ENCODE assay signal across 24 cellular contexts in the genomic region with DNA sequence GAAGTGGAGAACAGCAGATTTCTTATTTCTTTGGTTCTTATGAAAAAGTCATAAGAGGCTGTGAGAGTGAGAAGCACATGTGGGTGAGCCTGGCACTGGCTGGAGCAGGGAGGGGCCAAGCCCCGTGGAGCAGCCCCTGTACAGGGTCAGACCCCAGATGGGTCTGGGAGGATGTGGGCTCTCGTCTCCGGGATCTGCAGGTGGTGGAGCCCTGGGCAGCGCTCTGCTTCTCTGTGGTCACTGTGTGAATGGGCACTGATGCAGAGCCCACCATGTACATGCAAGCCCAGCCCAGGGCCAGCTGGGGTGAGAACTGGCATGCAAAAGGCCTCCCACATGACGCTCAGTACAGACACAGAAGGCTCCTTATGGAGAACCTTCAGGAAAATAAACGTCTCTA.
DNase-seq lines count a peak whose midpoint lies in the region; ATAC-seq and TF ChIP-seq lines count a peak whose summit lies in the region.
"Had no signal": no experiment of that assay in that cellular context is flagged by ENCODE, and none has a peak within 500 bp of the region (broad histone marks: within the 10 kb centered on the region; RNA-seq: fewer than 3 reads in every experiment).

No MANE protein-coding gene starts in this region.

- H3K27me3 ChIP-seq in neural progenitor cell (no peaks in the 10 kb centered on the region), neuronal stem cell (ENCODE audit: control insufficient read depth in 3 of 3, insufficient read depth in 3 of 3, low read depth in 1 of 3, low read length in 3 of 3) (no peaks in the 10 kb centered on the region), PC-9 (ENCODE audit: insufficient read depth, low read depth) (no peaks in the 10 kb centered on the region), testis (no peaks in the 10 kb centered on the region)
- H3K27me3 ChIP-seq: BE2C, BLaER1 had no signal

- DNase-seq in neural progenitor cell (ENCODE audit: low spot score) (no peak), neuronal stem cell (ENCODE audit: low spot score) (no peak), substantia nigra (lab: John Stamatoyannopoulos, UW) (no peak), left colon (no peak), PC-9 (no peak), testis (no peak)
- DNase-seq: 8988T; ACHN; BE2C; C1 segment of cervical spinal cord; CD4-positive, alpha-beta memory T cell; CD4-positive, CD25-positive, alpha-beta regulatory T cell; CD8-positive, alpha-beta memory T cell; COR-L47; DMS 273 treated with DMSO at 0.1 percent for 48 hours; DMS153; DMS53; DMS79; DND-41; EL; GDM1 had no signal

- WGBS in neuronal stem cell (ENCODE audit: extremely low coverage in 2 of 2, insufficient read length in 2 of 2, insufficient replicate concordance in 1 of 2), 2 donors, result no CpG with 5 or more reads among the region's 6 CpGs
- WGBS in testis, 2 donors, result 89 to 93% methylated on average over 6 of the region's 6 CpGs

- H3K27ac ChIP-seq in neural progenitor cell, result no peak overlapping the region
- H3K27ac ChIP-seq in neuronal stem cell (replicated peaks; ENCODE audit: low read length), result no peak overlapping the region
- peak overlapping the region; percentile 35 for H3K27ac ChIP-seq in substantia nigra (ENCODE audit: low read depth, low read length, poor library complexity, severe bottlenecking)
- no peak overlapping the region for H3K27ac ChIP-seq in PC-9
- H3K27ac ChIP-seq in testis, result no peak overlapping the region
- H3K27ac ChIP-seq: BLaER1 had no signal

- peak overlapping the region; percentile 15 for H3K27ac Mint-ChIP-seq in neural progenitor cell
- H3K27ac Mint-ChIP-seq: CD14-positive monocyte; CD4-positive, alpha-beta memory T cell had no signal

- POLR2A ChIA-PET in PC-9 (lab: Charles Lee; ENCODE audit: unreplicated experiment), result no interaction called here

- no peak for TF ChIP-seq CTCF in neural progenitor cell (IDR thresholded peaks at IDR 0.05)
- no peak for TF ChIP-seq CTCF in PC-9 (conservative IDR thresholded peaks at IDR 0.05)
- TF ChIP-seq CTCF in testis (IDR thresholded peaks at IDR 0.05), result no peak

- H4K20me1 ChIP-seq in neural progenitor cell (ENCODE audit: low read depth) (no peaks in the 10 kb centered on the region), PC-9 (ENCODE audit: insufficient read depth) (no peaks in the 10 kb centered on the region)
- H4K20me1 ChIP-seq: BLaER1 had no signal

- no peak overlapping the region for H3K14ac ChIP-seq in neuronal stem cell (ENCODE audit: low read length)

- no peaks in the 10 kb centered on the region for H3K79me2 ChIP-seq in neural progenitor cell (ENCODE audit: low read depth)
- H3K79me2 ChIP-seq in PC-9 (ENCODE audit: low read depth), result no peaks in the 10 kb centered on the region

- no peak overlapping the region for H3K4me3 ChIP-seq in neural progenitor cell
- H3K4me3 ChIP-seq in neuronal stem cell (ENCODE audit: low read length in 2 of 2), result no peak overlapping the region
- H3K4me3 ChIP-seq in PC-9, result no peak overlapping the region
- no peak overlapping the region for H3K4me3 ChIP-seq in testis
- H3K4me3 ChIP-seq: BLaER1, GM12878 had no signal

- no peak overlapping the region for H2AFZ ChIP-seq in neural progenitor cell (replicated peaks)
- no peak overlapping the region for H2AFZ ChIP-seq in neuronal stem cell (ENCODE audit: low read length)
- H2AFZ ChIP-seq in PC-9, result no peak overlapping the region

- no peak overlapping the region for H3K18ac ChIP-seq in neuronal stem cell (ENCODE audit: low read length)

- CTCF ChIA-PET in PC-9 (lab: Charles Lee), result no interaction called here

- peaks cover 14% of the 10 kb centered on the region for H3K27me3 Mint-ChIP-seq in neural progenitor cell (ENCODE audit: insufficient read depth, low read depth)
- H3K27me3 Mint-ChIP-seq: CD4-positive, alpha-beta memory T cell; CD4-positive, CD25-positive, alpha-beta regulatory T cell; CD8-positive, alpha-beta memory T cell had no signal

- H4K91ac ChIP-seq in neuronal stem cell (ENCODE audit: low read depth, low read length, poor library complexity), result no peak overlapping the region

- H4K8ac ChIP-seq in neuronal stem cell (ENCODE audit: low read depth, low read length), result no peak overlapping the region

- intact Hi-C loops in left colon (cut with DNase I, micrococcal nuclease) (no loop called here), PC-9 (cut with micrococcal nuclease; ENCODE audit: unreplicated experiment) (no loop called here), testis (cut with DNase I; ENCODE audit: low total_unique reads) (no loop called here)

- H3K36me3 ChIP-seq in neural progenitor cell, result no peaks in the 10 kb centered on the region
- peaks cover 0 to 2% of the 10 kb centered on the region in 2 donors for H3K36me3 ChIP-seq in neuronal stem cell (replicated peaks in 1 of 2; ENCODE audit: control insufficient read depth in 2 of 2, insufficient read depth in 2 of 2, low read length in 2 of 2)
- no peaks in the 10 kb centered on the region for H3K36me3 ChIP-seq in PC-9 (ENCODE audit: low read depth)
- H3K36me3 ChIP-seq in testis (ENCODE audit: low read depth, missing control alignments), result no peaks in the 10 kb centered on the region
- H3K36me3 ChIP-seq: BE2C, BLaER1 had no signal

- no peak overlapping the region for H3K23ac ChIP-seq in neuronal stem cell (ENCODE audit: low read depth, low read length, poor library complexity)

- peak overlapping the region; percentile 20 for H2BK15ac ChIP-seq in neuronal stem cell (ENCODE audit: low read length)

- H3K9me3 ChIP-seq in neural progenitor cell (ENCODE audit: low read depth) (no peaks in the 10 kb centered on the region), neuronal stem cell (replicated peaks in 1 of 2; ENCODE audit: control insufficient read depth in 2 of 2, insufficient read depth in 1 of 2, low read depth in 1 of 2, low read length in 2 of 2) (no peaks in the 10 kb centered on the region), PC-9 (ENCODE audit: insufficient read depth, low read depth) (no peaks in the 10 kb centered on the region), testis (no peaks in the 10 kb centered on the region)
- H3K9me3 ChIP-seq: BE2C, BLaER1 had no signal

- no peak for ATAC-seq in left colon
- ATAC-seq: GM12878 had no signal

- no peak overlapping the region for H3K4me3 Mint-ChIP-seq in neural progenitor cell
- H3K4me3 Mint-ChIP-seq: CD14-positive monocyte; CD4-positive, alpha-beta memory T cell; CD4-positive, CD25-positive, alpha-beta regulatory T cell; CD8-positive, alpha-beta memory T cell had no signal

- no peak overlapping the region for H3K4ac ChIP-seq in neuronal stem cell (ENCODE audit: low read length)

- H2BK120ac ChIP-seq in neuronal stem cell (ENCODE audit: low read depth, low read length), result no peak overlapping the region

- H3K9me2 ChIP-seq in PC-9 (ENCODE audit: insufficient read depth), result no peaks in the 10 kb centered on the region

- H3K36me3 Mint-ChIP-seq in neural progenitor cell, result peaks cover 16% of the 10 kb centered on the region
- H3K36me3 Mint-ChIP-seq: CD14-positive monocyte had no signal

- no peak overlapping the region for H3K9ac ChIP-seq in neural progenitor cell
- H3K9ac ChIP-seq in neuronal stem cell (ENCODE audit: low read depth, low read length, poor library complexity), result no peak overlapping the region
- H3K9ac ChIP-seq: BLaER1 had no signal

- TF ChIP-seq POLR2A in testis (IDR thresholded peaks at IDR 0.05), result no peak

- no TSS peak for BruUV-seq in PC-9 (replicated peaks; lab: Mats Ljungman, UMichigan)

- H3K4me1 ChIP-seq in neural progenitor cell (peaks cover 24% of the 10 kb centered on the region), neuronal stem cell (ENCODE audit: control insufficient read depth in 2 of 2, insufficient read depth in 1 of 2, low read depth in 1 of 2, low read length in 2 of 2) (peaks cover 9 to 12% of the 10 kb centered on the region in 2 donors), PC-9 (replicated peaks; ENCODE audit: insufficient read depth) (no peaks in the 10 kb centered on the region), testis (peaks cover 15% of the 10 kb centered on the region)
- H3K4me1 ChIP-seq: BE2C had no signal

- no peaks in the 10 kb centered on the region for H3K79me1 ChIP-seq in neuronal stem cell (ENCODE audit: low read depth, low read length)

- H3K9me3 Mint-ChIP-seq in neural progenitor cell, result peaks cover 3% of the 10 kb centered on the region
- H3K9me3 Mint-ChIP-seq: CD4-positive, alpha-beta memory T cell; CD8-positive, alpha-beta memory T cell had no signal

- peaks cover 40% of the 10 kb centered on the region for H3K4me1 Mint-ChIP-seq in neural progenitor cell
- H3K4me1 Mint-ChIP-seq: CD14-positive monocyte; CD8-positive, alpha-beta memory T cell had no signal

- H3F3A ChIP-seq in neural progenitor cell (ENCODE audit: low read depth), result peaks cover 9% of the 10 kb centered on the region
- H3F3A ChIP-seq in PC-9 (ENCODE audit: insufficient read depth, low read depth), result no peaks in the 10 kb centered on the region

- H3K4me2 ChIP-seq in neural progenitor cell (no peak overlapping the region), neuronal stem cell (ENCODE audit: insufficient read depth, low read length, poor library complexity, severe bottlenecking) (no peak overlapping the region), PC-9 (no peak overlapping the region)
- H3K4me2 ChIP-seq: BLaER1 had no signal

- H2BK5ac ChIP-seq in neuronal stem cell (ENCODE audit: low read length), result no peak overlapping the region

- no peak overlapping the region for H2BK12ac ChIP-seq in neuronal stem cell (ENCODE audit: low read length)

- H2AK5ac ChIP-seq in neuronal stem cell (ENCODE audit: low read depth, low read length), result peak overlapping the region; percentile 92
